15 cellular contexts compared by ENCODE assay signal in the genomic region with DNA sequence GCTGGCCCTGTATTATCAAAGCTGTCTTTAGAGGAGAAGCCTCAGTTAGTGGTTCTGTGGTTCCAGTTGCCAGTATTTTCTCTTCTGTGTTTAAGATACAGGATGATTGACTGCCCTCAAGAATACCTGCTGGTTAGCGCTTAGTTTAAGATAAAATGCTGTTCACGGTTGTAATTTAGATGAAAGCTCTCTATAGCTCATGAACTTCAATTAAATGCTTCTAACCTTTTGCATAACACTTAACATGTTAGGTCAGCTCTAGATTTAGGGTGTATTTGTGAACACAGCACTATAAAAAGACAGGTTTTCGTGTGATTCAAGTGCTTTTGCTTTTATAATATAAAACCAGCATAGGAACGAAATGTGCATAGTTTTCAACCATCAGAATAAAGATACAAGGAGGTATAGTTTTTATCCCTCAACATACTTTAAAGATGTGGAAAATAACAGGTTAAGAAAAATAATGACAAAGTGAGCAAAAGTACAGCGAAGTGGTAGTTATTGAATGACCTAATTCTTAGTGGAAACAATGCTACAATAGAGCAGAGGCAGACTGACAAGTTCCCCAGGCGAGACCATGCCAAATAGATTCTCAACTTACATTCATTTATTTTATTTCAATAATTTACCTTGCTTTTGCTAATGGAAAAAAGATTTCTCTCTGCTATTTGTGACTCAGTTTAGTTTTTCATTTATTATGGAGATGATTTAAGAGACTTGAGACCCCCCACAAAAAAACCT.
A peak's percentile ranks its signal among the peaks of the same experiment; 100 is the strongest.
DNase-seq lines count a peak whose midpoint lies in the region; ATAC-seq and TF ChIP-seq lines count a peak whose summit lies in the region.
"Had no signal": no experiment of that assay in that cellular context is flagged by ENCODE, and none has a peak within 500 bp of the region (broad histone marks: within the 10 kb centered on the region; RNA-seq: fewer than 3 reads in every experiment).

No MANE protein-coding gene starts in this region.

- H3K4me1 ChIP-seq in endocrine pancreas (ENCODE audit: control insufficient read depth, insufficient read depth, low read length) (peaks cover 4% of the 10 kb centered on the region), heart left ventricle (no peaks in the 10 kb centered on the region)

- no peak for TF ChIP-seq CTCF in heart left ventricle (IDR thresholded peaks at IDR 0.05)

- CTCF ChIA-PET in activated naive CD4-positive, alpha-beta T cell treated with anti-CD3 and anti-CD28 coated beads for 36 hours (lab: Charles Lee), result no interaction called here

- intact Hi-C loops in heart left ventricle (cut with DNase I), result no loop called here
- intact Hi-C loops in activated naive CD4-positive, alpha-beta T cell treated with anti-CD3 and anti-CD28 coated beads for 36 hours (cut with micrococcal nuclease), result no loop called here

- H3K36me3 ChIP-seq in endocrine pancreas (ENCODE audit: control insufficient read depth, insufficient read depth, low read length) (no peaks in the 10 kb centered on the region), heart left ventricle (no peaks in the 10 kb centered on the region)

- ATAC-seq in heart left ventricle (no peak), GM21360 (IDR thresholded peaks at IDR 0.05; ENCODE audit: unreplicated experiment) (no peak)

- H3K4me1 Mint-ChIP-seq in activated naive CD4-positive, alpha-beta T cell treated with anti-CD3 and anti-CD28 coated beads for 36 hours (ENCODE audit: low read depth), result no peaks in the 10 kb centered on the region

- H3K27me3 ChIP-seq in endocrine pancreas (ENCODE audit: control insufficient read depth, insufficient read depth, low read length) (no peaks in the 10 kb centered on the region), heart left ventricle (no peaks in the 10 kb centered on the region)

- H3K9me3 Mint-ChIP-seq in activated naive CD4-positive, alpha-beta T cell treated with anti-CD3 and anti-CD28 coated beads for 36 hours, result no peaks in the 10 kb centered on the region

- H3K27ac Mint-ChIP-seq in activated naive CD4-positive, alpha-beta T cell treated with anti-CD3 and anti-CD28 coated beads for 36 hours, result no peak overlapping the region

- no peaks in the 10 kb centered on the region for H3K36me3 Mint-ChIP-seq in activated naive CD4-positive, alpha-beta T cell treated with anti-CD3 and anti-CD28 coated beads for 36 hours (ENCODE audit: low read depth)

- H3K9ac ChIP-seq in endocrine pancreas (ENCODE audit: control insufficient read depth, insufficient read depth, low read length), result no peak overlapping the region

- WGBS in heart left ventricle, 4 donors, result 66 to 78% (median 69%) methylated on average over 6 of the region's 6 CpGs

- H3K4me3 ChIP-seq in endocrine pancreas (ENCODE audit: control insufficient read depth, insufficient read depth, low read length) (peak overlapping the region; percentile 26), heart left ventricle (no peak overlapping the region)
- H3K4me3 ChIP-seq: PC-9 had no signal

- no peak overlapping the region for H3K4me3 Mint-ChIP-seq in activated naive CD4-positive, alpha-beta T cell treated with anti-CD3 and anti-CD28 coated beads for 36 hours

- DNase-seq in NCI-H1417 (lab: John Stamatoyannopoulos, UW) (peak; percentile 26 to 81 (median 75)), NCI-H1417 treated with DMSO at 0.1 percent for 48 hours (lab: John Stamatoyannopoulos, UW) (no peak), NCI-H2227 (lab: John Stamatoyannopoulos, UW; ENCODE audit: unreplicated experiment) (peak; percentile 13), putamen (ENCODE audit: low spot score) (peak; percentile 14), heart left ventricle (no peak)
- no peak for DNase-seq in activated naive CD4-positive, alpha-beta T cell treated with anti-CD3 and anti-CD28 coated beads for 36 hours
- DNase-seq: C1 segment of cervical spinal cord, DMS 273 treated with DMSO at 0.1 percent for 48 hours, KG1, NCI-H1092 treated with DMSO at 0.1 percent for 48 hours, NCI-H2171, NCI-H524, PC-9 had no signal

- no peak for TF ChIP-seq POLR2A in heart left ventricle (IDR thresholded peaks at IDR 0.05)

- no peak overlapping the region for H3K27ac ChIP-seq in heart left ventricle
- H3K27ac ChIP-seq: PC-9 had no signal

- H3K27me3 Mint-ChIP-seq in activated naive CD4-positive, alpha-beta T cell treated with anti-CD3 and anti-CD28 coated beads for 36 hours (ENCODE audit: low read depth), result no peaks in the 10 kb centered on the region

- H3K9me3 ChIP-seq in endocrine pancreas (ENCODE audit: control insufficient read depth, low read length) (no peaks in the 10 kb centered on the region), heart left ventricle (no peaks in the 10 kb centered on the region)

Comparison
In these comparisons a context has a peak if more than half of its experiments do, and no peak if none do; other contexts are left out.
1. DNase-seq: peak in NCI-H1417 (3 of 3), NCI-H2227 (single experiment) and putamen (single experiment); none in NCI-H1417 treated with DMSO at 0.1 percent for 48 hours (single experiment), heart left ventricle (0 of 5) and activated naive CD4-positive, alpha-beta T cell treated with anti-CD3 and anti-CD28 coated beads for 36 hours (single experiment).